In the genomic region with DNA sequence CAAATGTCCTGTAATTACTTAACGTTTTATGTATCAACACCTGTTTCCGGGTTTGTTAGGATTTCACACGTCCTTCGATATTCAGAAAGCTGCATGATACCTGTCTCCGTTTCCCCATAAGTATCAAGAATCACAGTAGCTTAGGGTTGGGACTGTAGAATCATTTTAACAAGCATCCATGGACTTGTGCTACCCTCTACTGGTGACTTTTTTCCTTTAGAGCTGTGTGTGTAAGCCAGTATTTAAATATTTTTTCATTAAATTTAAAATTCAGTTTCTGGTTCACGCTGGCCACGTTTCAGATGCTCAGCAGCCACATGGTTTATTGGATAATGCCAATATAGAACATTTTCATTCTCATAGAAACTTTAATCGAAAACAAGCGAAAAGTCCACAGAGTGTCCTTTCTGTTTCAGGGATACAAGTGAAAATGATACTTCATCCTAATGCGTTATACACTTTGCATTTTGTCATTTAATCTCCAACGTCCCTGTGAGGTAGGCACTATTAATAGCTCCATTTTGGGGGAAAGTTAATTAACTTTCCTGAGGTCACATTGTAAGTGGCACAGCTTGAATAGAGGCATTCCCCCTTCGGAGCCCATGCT, we compare ENCODE assay signal across 8 cellular contexts.
DNase-seq lines count a peak whose midpoint lies in the region; ATAC-seq, FAIRE-seq and TF ChIP-seq lines count a peak whose summit lies in the region.

No MANE protein-coding gene starts in this region.

- peak; percentile 57 for TF ChIP-seq CTCF in fibroblast of villous mesenchyme (IDR thresholded peaks at IDR 0.05; ENCODE audit: insufficient read depth, low read depth, low read length)
- peak; percentile 65 for TF ChIP-seq CTCF in osteoblast (IDR thresholded peaks at IDR 0.05; ENCODE audit: extremely low read depth, low read depth, low read length)

- ATAC-seq in GM18868 (IDR thresholded peaks at IDR 0.05; ENCODE audit: unreplicated experiment) (peak; percentile 63), HG02884 (IDR thresholded peaks at IDR 0.05; ENCODE audit: unreplicated experiment) (no peak), GM21786 (IDR thresholded peaks at IDR 0.05; ENCODE audit: unreplicated experiment) (no peak)

- no peak overlapping the region for H3K4me2 ChIP-seq in osteoblast (ENCODE audit: insufficient read depth, low read length)

- no peaks in the 10 kb centered on the region for H3K9me3 ChIP-seq in osteoblast (ENCODE audit: low read depth, low read length)

- FAIRE-seq in TTC549 (lab: Jason Lieb, UNC) = peak; percentile 81

- no peaks in the 10 kb centered on the region for H3K4me1 ChIP-seq in osteoblast (ENCODE audit: insufficient read depth, low read length)

- H3K4me3 ChIP-seq in fibroblast of villous mesenchyme (ENCODE audit: low read depth, low read length) (no peak overlapping the region), osteoblast (ENCODE audit: insufficient read depth, low read length) (no peak overlapping the region)

- no peaks in the 10 kb centered on the region for H3K27me3 ChIP-seq in osteoblast (ENCODE audit: insufficient read depth, low read length)

- H2AFZ ChIP-seq in osteoblast (ENCODE audit: low read length) = no peak overlapping the region

- H4K20me1 ChIP-seq in osteoblast (ENCODE audit: insufficient read depth, low read length) = no peaks in the 10 kb centered on the region

- no peaks in the 10 kb centered on the region for H3K36me3 ChIP-seq in osteoblast (ENCODE audit: insufficient read depth, low read length)

- H3K79me2 ChIP-seq in osteoblast (ENCODE audit: insufficient read depth, low read length) = no peaks in the 10 kb centered on the region

- H3K27ac ChIP-seq in osteoblast (ENCODE audit: low read depth, low read length) = no peak overlapping the region

- peak; percentile 77 for DNase-seq in COLO829 (ENCODE audit: low spot score)
- DNase-seq in NCI-H2081 treated with DMSO at 0.1 percent for 48 hours (lab: John Stamatoyannopoulos, UW) = peak; percentile 71
- peak; percentile 71 for DNase-seq in fibroblast of villous mesenchyme (ENCODE audit: low read depth)
- DNase-seq in osteoblast (ENCODE audit: insufficient read length, low spot score, missing footprints) = peak; percentile 81
